Comparison of ENCODE assay signal across 8 cellular contexts in the genomic region with DNA sequence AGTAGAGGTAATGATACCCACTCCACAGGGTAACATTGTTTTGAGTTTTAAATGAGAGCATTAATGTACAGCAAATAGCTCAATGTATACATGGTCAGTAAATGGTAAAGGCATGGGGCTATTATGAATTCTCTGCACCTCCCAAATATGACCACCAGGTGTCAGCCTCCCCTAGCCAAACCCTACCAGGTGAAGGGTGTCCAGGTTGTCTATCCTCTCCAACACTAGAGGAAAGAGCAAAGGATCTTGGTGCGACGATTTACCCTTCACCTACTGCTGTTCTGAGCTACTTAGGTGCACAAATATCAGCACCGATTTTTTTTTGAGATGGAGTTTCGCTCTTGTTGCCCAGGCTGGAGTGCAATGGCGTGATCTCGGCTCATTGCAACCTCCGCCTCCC. TPM values are rescaled to one million over a fixed set of nuclear protein-coding genes. Genes with fewer than 3 reads are reported as not detected.
DNase-seq lines count a peak whose midpoint lies in the region; ATAC-seq and TF ChIP-seq lines count a peak whose summit lies in the region.

No MANE protein-coding gene starts in this region.

- CTCF ChIA-PET in AG04449 (lab: Yijun Ruan, JAX) (interaction anchor here (0.6 to 3.3 kb wide), 28 partner anchors 10 to 373 kb away, joined by 3 to 29 read pairs (median 4); no protein-coding TSS in a partner anchor), WTC11 (lab: Charles Lee) (interaction anchor here (0.6 to 2.4 kb wide), 14 partner anchors 9 to 199 kb away, joined by 3 to 31 read pairs (median 5); a partner anchor contains a TSS)

- DNase-seq in AG04449 (ENCODE audit: low read depth, low spot score) (no peak), NCI-H2107 treated with DMSO at 0.1 percent for 48 hours (lab: John Stamatoyannopoulos, UW; ENCODE audit: unreplicated experiment) (peak; percentile 71), WTC11 (ENCODE audit: low spot score) (peak; percentile 52), caudate nucleus (lab: John Stamatoyannopoulos, UW) (peak in 38 of 61 donors; percentile 0 to 44 (median 2)), left kidney (ENCODE audit: low read depth, low spot score) (peak; percentile 75)
- peak; percentile 31 for DNase-seq in stimulated activated CD8-positive, alpha-beta memory T cell treated with anti-CD3 and anti-CD28 coated beads, Interleukin-12 subunit alpha, Interleukin-12 subunit beta, amount 100 ng/mL, for 1 hour (ENCODE audit: low read depth)

- POLR2A ChIA-PET in AG04449 (lab: Yijun Ruan, JAX): interaction anchor here (0.5 to 1.0 kb wide), 2 partner anchors 78 to 143 kb away, joined by 3 to 5 read pairs; no protein-coding TSS in a partner anchor
- POLR2A ChIA-PET in WTC11 (lab: Charles Lee): interaction anchor here (0.8 to 1.0 kb wide), 2 partner anchors 27 to 130 kb away, joined by 3 to 4 read pairs; no protein-coding TSS in a partner anchor

- no peak overlapping the region for H3K27ac Mint-ChIP-seq in WTC11

- peak; percentile 78 for ATAC-seq in GM18867 (IDR thresholded peaks at IDR 0.05; ENCODE audit: unreplicated experiment)
- peak; percentile 76 for ATAC-seq in HG03066 (IDR thresholded peaks at IDR 0.05; ENCODE audit: low read depth, unreplicated experiment)
- peak; percentile 90 for ATAC-seq in WTC11

- TF ChIP-seq CTCF in AG04449 (IDR thresholded peaks at IDR 0.05; ENCODE audit: insufficient read depth, low read length, missing control alignments) (peak; percentile 56), WTC11 (IDR thresholded peaks at IDR 0.05) (peak; percentile 68)

- peaks cover 2% of the 10 kb centered on the region; the same call in 1 of the 2 replicates for H3K4me1 Mint-ChIP-seq in WTC11

- no peak overlapping the region for H3K27ac ChIP-seq in caudate nucleus (ENCODE audit: low read depth, low read length)

- H3K4me3 Mint-ChIP-seq in WTC11: no peak overlapping the region

- H3K36me3 Mint-ChIP-seq in WTC11: no peaks in the 10 kb centered on the region

- no peaks in the 10 kb centered on the region; the same call in 1 of the 2 replicates for H3K27me3 Mint-ChIP-seq in WTC11 (ENCODE audit: low read depth)

- H3K4me3 ChIP-seq in AG04449 (ENCODE audit: low read depth, low read length): no peak overlapping the region

- H3K9me3 Mint-ChIP-seq in WTC11: no peaks in the 10 kb centered on the region

TF ChIP-seq in WTC11, 78 proteins besides CTCF, POLR2A, EP300 and RAD21:
- TF ChIP-seq SMAD3 (CRISPR knock-in tag; IDR thresholded peaks at IDR 0.05; ENCODE audit: borderline replicate concordance) (no peak), ATF1 (CRISPR knock-in tag; IDR thresholded peaks at IDR 0.05) (no peak), SOX15 (CRISPR knock-in tag; IDR thresholded peaks at IDR 0.05) (no peak), MYBL2 (CRISPR knock-in tag; IDR thresholded peaks at IDR 0.05) (no peak), NFATC4 (CRISPR knock-in tag; IDR thresholded peaks at IDR 0.05) (no peak), HMGA2 (CRISPR knock-in tag; IDR thresholded peaks at IDR 0.05) (no peak), CBFB (CRISPR knock-in tag; IDR thresholded peaks at IDR 0.05; ENCODE audit: low read depth) (no peak)
- TF ChIP-seq, protein P1, sequence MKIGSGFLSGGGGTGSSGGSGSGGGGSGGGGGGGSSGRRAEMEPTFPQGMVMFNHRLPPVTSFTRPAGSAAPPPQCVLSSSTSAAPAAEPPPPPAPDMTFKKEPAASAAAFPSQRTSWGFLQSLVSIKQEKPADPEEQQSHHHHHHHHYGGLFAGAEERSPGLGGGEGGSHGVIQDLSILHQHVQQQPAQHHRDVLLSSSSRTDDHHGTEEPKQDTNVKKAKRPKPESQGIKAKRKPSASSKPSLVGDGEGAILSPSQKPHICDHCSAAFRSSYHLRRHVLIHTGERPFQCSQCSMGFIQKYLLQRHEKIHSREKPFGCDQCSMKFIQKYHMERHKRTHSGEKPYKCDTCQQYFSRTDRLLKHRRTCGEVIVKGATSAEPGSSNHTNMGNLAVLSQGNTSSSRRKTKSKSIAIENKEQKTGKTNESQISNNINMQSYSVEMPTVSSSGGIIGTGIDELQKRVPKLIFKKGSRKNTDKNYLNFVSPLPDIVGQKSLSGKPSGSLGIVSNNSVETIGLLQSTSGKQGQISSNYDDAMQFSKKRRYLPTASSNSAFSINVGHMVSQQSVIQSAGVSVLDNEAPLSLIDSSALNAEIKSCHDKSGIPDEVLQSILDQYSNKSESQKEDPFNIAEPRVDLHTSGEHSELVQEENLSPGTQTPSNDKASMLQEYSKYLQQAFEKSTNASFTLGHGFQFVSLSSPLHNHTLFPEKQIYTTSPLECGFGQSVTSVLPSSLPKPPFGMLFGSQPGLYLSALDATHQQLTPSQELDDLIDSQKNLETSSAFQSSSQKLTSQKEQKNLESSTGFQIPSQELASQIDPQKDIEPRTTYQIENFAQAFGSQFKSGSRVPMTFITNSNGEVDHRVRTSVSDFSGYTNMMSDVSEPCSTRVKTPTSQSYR (CRISPR knock-in tag; IDR thresholded peaks at IDR 0.05): no peak
- TF ChIP-seq, protein P2, sequence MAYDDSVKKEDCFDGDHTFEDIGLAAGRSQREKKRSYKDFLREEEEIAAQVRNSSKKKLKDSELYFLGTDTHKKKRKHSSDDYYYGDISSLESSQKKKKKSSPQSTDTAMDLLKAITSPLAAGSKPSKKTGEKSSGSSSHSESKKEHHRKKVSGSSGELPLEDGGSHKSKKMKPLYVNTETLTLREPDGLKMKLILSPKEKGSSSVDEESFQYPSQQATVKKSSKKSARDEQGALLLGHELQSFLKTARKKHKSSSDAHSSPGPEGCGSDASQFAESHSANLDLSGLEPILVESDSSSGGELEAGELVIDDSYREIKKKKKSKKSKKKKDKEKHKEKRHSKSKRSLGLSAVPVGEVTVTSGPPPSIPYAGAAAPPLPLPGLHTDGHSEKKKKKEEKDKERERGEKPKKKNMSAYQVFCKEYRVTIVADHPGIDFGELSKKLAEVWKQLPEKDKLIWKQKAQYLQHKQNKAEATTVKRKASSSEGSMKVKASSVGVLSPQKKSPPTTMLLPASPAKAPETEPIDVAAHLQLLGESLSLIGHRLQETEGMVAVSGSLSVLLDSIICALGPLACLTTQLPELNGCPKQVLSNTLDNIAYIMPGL (CRISPR knock-in tag; IDR thresholded peaks at IDR 0.05): no peak
- TF ChIP-seq, protein P3, sequence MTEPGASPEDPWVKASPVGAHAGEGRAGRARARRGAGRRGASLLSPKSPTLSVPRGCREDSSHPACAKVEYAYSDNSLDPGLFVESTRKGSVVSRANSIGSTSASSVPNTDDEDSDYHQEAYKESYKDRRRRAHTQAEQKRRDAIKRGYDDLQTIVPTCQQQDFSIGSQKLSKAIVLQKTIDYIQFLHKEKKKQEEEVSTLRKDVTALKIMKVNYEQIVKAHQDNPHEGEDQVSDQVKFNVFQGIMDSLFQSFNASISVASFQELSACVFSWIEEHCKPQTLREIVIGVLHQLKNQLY (CRISPR knock-in tag; IDR thresholded peaks at IDR 0.05): no peak
- TF ChIP-seq, protein P4, sequence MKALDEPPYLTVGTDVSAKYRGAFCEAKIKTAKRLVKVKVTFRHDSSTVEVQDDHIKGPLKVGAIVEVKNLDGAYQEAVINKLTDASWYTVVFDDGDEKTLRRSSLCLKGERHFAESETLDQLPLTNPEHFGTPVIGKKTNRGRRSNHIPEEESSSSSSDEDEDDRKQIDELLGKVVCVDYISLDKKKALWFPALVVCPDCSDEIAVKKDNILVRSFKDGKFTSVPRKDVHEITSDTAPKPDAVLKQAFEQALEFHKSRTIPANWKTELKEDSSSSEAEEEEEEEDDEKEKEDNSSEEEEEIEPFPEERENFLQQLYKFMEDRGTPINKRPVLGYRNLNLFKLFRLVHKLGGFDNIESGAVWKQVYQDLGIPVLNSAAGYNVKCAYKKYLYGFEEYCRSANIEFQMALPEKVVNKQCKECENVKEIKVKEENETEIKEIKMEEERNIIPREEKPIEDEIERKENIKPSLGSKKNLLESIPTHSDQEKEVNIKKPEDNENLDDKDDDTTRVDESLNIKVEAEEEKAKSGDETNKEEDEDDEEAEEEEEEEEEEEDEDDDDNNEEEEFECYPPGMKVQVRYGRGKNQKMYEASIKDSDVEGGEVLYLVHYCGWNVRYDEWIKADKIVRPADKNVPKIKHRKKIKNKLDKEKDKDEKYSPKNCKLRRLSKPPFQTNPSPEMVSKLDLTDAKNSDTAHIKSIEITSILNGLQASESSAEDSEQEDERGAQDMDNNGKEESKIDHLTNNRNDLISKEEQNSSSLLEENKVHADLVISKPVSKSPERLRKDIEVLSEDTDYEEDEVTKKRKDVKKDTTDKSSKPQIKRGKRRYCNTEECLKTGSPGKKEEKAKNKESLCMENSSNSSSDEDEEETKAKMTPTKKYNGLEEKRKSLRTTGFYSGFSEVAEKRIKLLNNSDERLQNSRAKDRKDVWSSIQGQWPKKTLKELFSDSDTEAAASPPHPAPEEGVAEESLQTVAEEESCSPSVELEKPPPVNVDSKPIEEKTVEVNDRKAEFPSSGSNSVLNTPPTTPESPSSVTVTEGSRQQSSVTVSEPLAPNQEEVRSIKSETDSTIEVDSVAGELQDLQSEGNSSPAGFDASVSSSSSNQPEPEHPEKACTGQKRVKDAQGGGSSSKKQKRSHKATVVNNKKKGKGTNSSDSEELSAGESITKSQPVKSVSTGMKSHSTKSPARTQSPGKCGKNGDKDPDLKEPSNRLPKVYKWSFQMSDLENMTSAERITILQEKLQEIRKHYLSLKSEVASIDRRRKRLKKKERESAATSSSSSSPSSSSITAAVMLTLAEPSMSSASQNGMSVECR (CRISPR knock-in tag; IDR thresholded peaks at IDR 0.05; ENCODE audit: borderline replicate concordance): no peak

RNA-seq across cellular contexts. Expression of a gene that starts 26.5 kb away (rescaled TPM):
- 31.4 to 40.7 TPM (median 38.5 TPM) in 3 replicates for total RNA-seq in WTC11 (2021)
